In genomic region chr9:14993061-14993800, GRCh38 we compare ENCODE assay signal across 1 cellular context.
TF ChIP-seq lines count a peak whose summit lies in the region.

No MANE protein-coding gene starts in this region.

TF ChIP-seq in WTC11, 78 proteins besides CTCF, POLR2A, EP300 and RAD21 (continued from another document):
- TF ChIP-seq ZBTB43 (CRISPR knock-in tag; IDR thresholded peaks at IDR 0.05): no peak
- no peak for TF ChIP-seq MAX (CRISPR knock-in tag; IDR thresholded peaks at IDR 0.05)
- 0 out of 2 replicates have a peak, but pooled peaks have one; percentile 51 for TF ChIP-seq HMGXB4 (CRISPR knock-in tag; IDR thresholded peaks at IDR 0.05)
- peak; percentile 93 for TF ChIP-seq NR2C2 (CRISPR knock-in tag; IDR thresholded peaks at IDR 0.05)
- TF ChIP-seq E2F5 (CRISPR knock-in tag; IDR thresholded peaks at IDR 0.05): peak; percentile 66
